Comparison of ENCODE assay signal across 8 cellular contexts in the genomic region with DNA sequence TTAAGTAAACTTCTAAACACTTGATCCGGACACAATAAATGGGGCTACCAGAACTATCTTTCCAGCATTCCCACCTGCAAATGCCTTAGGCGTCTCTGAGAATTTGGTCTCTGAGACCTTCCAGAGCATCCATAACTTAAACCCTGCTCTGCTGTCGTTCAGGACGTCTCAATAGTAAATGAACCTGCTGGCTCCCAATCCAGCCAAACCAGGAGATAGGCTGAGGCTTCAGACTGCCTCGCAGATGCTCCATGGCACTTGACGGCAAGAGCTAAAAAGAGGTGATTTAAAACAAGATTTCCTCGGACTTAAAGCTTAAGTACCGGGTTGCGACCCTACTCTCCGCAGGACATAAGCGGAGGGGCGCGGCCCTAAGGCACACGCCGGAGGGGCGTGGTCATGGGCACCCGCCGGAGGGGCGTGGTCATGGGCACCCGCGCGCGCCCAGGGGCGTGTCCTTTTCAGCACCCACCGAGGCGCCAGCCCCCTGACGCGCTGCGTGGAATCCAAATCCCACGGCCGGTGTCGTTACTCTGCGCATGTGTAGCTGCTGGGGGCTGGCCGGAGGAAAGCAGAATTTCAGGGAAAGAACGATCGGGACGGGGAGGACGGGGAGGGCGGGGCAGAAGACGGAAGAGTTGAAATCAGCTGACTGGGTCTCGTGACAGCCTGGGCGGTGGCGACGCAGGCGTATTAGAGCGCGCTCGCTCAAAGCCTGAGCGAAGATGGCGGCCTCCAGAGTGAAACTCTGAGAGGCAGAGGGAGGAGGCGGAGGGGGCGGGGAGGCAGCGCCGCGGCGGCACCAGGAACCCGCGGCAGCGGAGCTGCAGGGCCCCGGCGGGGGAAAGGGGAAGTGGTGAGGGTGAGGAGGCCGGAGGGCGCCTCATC.
DNase-seq lines count a peak whose midpoint lies in the region; ATAC-seq and TF ChIP-seq lines count a peak whose summit lies in the region.

A gene with protein sequence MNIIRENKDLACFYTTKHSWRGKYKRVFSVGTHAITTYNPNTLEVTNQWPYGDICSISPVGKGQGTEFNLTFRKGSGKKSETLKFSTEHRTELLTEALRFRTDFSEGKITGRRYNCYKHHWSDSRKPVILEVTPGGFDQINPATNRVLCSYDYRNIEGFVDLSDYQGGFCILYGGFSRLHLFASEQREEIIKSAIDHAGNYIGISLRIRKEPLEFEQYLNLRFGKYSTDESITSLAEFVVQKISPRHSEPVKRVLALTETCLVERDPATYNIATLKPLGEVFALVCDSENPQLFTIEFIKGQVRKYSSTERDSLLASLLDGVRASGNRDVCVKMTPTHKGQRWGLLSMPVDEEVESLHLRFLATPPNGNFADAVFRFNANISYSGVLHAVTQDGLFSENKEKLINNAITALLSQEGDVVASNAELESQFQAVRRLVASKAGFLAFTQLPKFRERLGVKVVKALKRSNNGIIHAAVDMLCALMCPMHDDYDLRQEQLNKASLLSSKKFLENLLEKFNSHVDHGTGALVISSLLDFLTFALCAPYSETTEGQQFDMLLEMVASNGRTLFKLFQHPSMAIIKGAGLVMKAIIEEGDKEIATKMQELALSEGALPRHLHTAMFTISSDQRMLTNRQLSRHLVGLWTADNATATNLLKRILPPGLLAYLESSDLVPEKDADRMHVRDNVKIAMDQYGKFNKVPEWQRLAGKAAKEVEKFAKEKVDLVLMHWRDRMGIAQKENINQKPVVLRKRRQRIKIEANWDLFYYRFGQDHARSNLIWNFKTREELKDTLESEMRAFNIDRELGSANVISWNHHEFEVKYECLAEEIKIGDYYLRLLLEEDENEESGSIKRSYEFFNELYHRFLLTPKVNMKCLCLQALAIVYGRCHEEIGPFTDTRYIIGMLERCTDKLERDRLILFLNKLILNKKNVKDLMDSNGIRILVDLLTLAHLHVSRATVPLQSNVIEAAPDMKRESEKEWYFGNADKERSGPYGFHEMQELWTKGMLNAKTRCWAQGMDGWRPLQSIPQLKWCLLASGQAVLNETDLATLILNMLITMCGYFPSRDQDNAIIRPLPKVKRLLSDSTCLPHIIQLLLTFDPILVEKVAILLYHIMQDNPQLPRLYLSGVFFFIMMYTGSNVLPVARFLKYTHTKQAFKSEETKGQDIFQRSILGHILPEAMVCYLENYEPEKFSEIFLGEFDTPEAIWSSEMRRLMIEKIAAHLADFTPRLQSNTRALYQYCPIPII (N-terminal part only) (plus strand): TSS at position 696 of the 888 bp plus-strand sequence. CDS start 17,049 bp downstream, outside the sequence.

- peaks cover 30% of the 10 kb centered on the region for H3K79me2 ChIP-seq in OCI-LY3 (ENCODE audit: low read length)

- H3K4me1 ChIP-seq in OCI-LY3 (ENCODE audit: low read length): peaks cover 23% of the 10 kb centered on the region

- peak; percentile 87 for DNase-seq in DMS 273 treated with DMSO at 0.1 percent for 48 hours (lab: John Stamatoyannopoulos, UW)
- peak; percentile 81 for DNase-seq in HuH-7.5 (ENCODE audit: low spot score)
- peak; percentile 82 for DNase-seq in activated T-cell treated with anti-CD3 and anti-CD28 coated beads for 1 hour (ENCODE audit: low read depth)
- peak; percentile 95 for DNase-seq in epithelial cell of esophagus (ENCODE audit: low read depth)
- peak; percentile 88 for DNase-seq in middle frontal gyrus (ENCODE audit: extremely low spot score, low spot score)
- peak; percentile 80 to 86 for DNase-seq in stimulated activated CD8-positive, alpha-beta memory T cell treated with anti-CD3 and anti-CD28 coated beads, Interleukin-2, amount 100 ng/mL, for 1 hour (ENCODE audit: low read depth in 2 of 2)

- peak within 1 kb of the TSS; percentile 61 for H3K27ac ChIP-seq in OCI-LY3 (ENCODE audit: low read length)

- no peaks in the 10 kb centered on the region for H4K20me1 ChIP-seq in OCI-LY3 (ENCODE audit: insufficient read depth, low read length)

- peak within 1 kb of the TSS; percentile 94 for H2AFZ ChIP-seq in OCI-LY3 (ENCODE audit: low read depth, low read length)

- H3K9me3 ChIP-seq in OCI-LY3 (ENCODE audit: insufficient read depth, low read length): no peaks in the 10 kb centered on the region

- TF ChIP-seq CTCF in OCI-LY3 (IDR thresholded peaks at IDR 0.05; ENCODE audit: low read depth, low read length) (no peak), epithelial cell of esophagus (IDR thresholded peaks at IDR 0.05; ENCODE audit: insufficient read depth, low read depth, low read length, missing control alignments) (no peak)

- H3K4me2 ChIP-seq in OCI-LY3 (ENCODE audit: low read length): peak within 1 kb of the TSS; percentile 93

- peak; percentile 92 for ATAC-seq in GM21528 (IDR thresholded peaks at IDR 0.05; ENCODE audit: low FRiP score, unreplicated experiment)

- H3K36me3 ChIP-seq in OCI-LY3 (replicated peaks; ENCODE audit: low read depth, low read length): peaks cover 2% of the 10 kb centered on the region

- peak within 1 kb of the TSS; percentile 95 for H3K4me3 ChIP-seq in OCI-LY3 (ENCODE audit: low read length)
- H3K4me3 ChIP-seq in epithelial cell of esophagus (ENCODE audit: low read length): peak within 1 kb of the TSS; percentile 99

- 0 out of 2 replicates have a peak, but pooled peaks cover 1% of the 10 kb centered on the region for H3K27me3 ChIP-seq in OCI-LY3 (ENCODE audit: low read depth, low read length)

- H3K9ac ChIP-seq in OCI-LY3 (ENCODE audit: low read length): peak within 1 kb of the TSS; percentile 86

Comparison
In these comparisons a context has a peak if more than half of its experiments do, and no peak if none do; other contexts are left out.
1. Peak in every context shown above with its lines: DNase-seq, ATAC-seq, H3K4me3 ChIP-seq and H3K27ac ChIP-seq.